In genomic region chr1:238399558-238399957, GRCh38 we compare ENCODE assay signal across 23 cellular contexts.
DNase-seq lines count a peak whose midpoint lies in the region; ATAC-seq and TF ChIP-seq lines count a peak whose summit lies in the region.
"Had no signal": no experiment of that assay in that cellular context is flagged by ENCODE, and none has a peak within 500 bp of the region (broad histone marks: within the 10 kb centered on the region; RNA-seq: fewer than 3 reads in every experiment).

No MANE protein-coding gene starts in this region.

- TF ChIP-seq CTCF in foreskin keratinocyte (conservative IDR thresholded peaks at IDR 0.05), result peak; percentile 30
- TF ChIP-seq CTCF in gastrocnemius medialis (IDR thresholded peaks at IDR 0.05 in 4 of 5, conservative IDR thresholded peaks at IDR 0.05 in 1 of 5), result no peak

- DNase-seq in NCI-H748 (lab: John Stamatoyannopoulos, UW; ENCODE audit: unreplicated experiment), result peak; percentile 3
- DNase-seq in NCI-H748 treated with DMSO at 0.1 percent for 48 hours (lab: John Stamatoyannopoulos, UW), result no peak
- peak; percentile 42 for DNase-seq in SK-MEL-5 (ENCODE audit: low read depth, low spot score)
- no peak for DNase-seq in foreskin keratinocyte
- DNase-seq in NCI-H187 treated with DMSO at 0.1 percent for 48 hours (lab: John Stamatoyannopoulos, UW), result no peak
- DNase-seq in gastrocnemius medialis, result no peak
- no peak for DNase-seq in G401 (ENCODE audit: low spot score)
- DNase-seq: activated CD4-positive, alpha-beta T cell treated with anti-CD3 and anti-CD28 coated beads, Interleukin-2, amount 50 U/mL, for 4 hours; activated naive CD4-positive, alpha-beta T cell treated with anti-CD3 and anti-CD28 coated beads, Interleukin-2, amount 50 U/mL, for 16 hours; activated T-cell treated with anti-CD3 and anti-CD28 coated beads, Interleukin-2, amount 50 U/mL, for 1 hour; colonic mucosa; DMS79 treated with DMSO at 0.1 percent for 48 hours; MM.1S; naive thymus-derived CD8-positive, alpha-beta T cell; NCI-H1930; NCI-H510A treated with DMSO at 0.1 percent for 48 hours; Peyer's patch; spleen; stimulated activated naive B cell treated with anti-CD40 and anti-IgM and Interleukin-4, amounts not matched to agents 10 μg/mL and 1 μg/mL and 100 μg/mL, for 72 hours; tibial artery had no signal

- H3K4me1 ChIP-seq in foreskin keratinocyte (no peaks in the 10 kb centered on the region), gastrocnemius medialis (no peaks in the 10 kb centered on the region)
- H3K4me1 ChIP-seq: A549, colonic mucosa, Peyer's patch, spleen, tibial artery had no signal

- in situ Hi-C loops in SK-MEL-5 (cut with HindIII; ENCODE audit: low pct_unique_long_range_greater_than_20kb, low sequenced_read_pairs) (no loop called here), gastrocnemius medialis (cut with MboI; ENCODE audit: low sequenced_read_pairs in 4 of 4) (no loop called here), G401 (cut with HindIII; ENCODE audit: low sequenced_read_pairs) (no loop called here)

- intact Hi-C loops in gastrocnemius medialis (cut with DNase I; ENCODE audit: low total_unique reads), result no loop called here

- H3K27me3 ChIP-seq in foreskin keratinocyte (no peaks in the 10 kb centered on the region), gastrocnemius medialis (no peaks in the 10 kb centered on the region)
- H3K27me3 ChIP-seq: colonic mucosa, Peyer's patch, spleen, tibial artery had no signal

- no peak overlapping the region for H3K4me3 ChIP-seq in gastrocnemius medialis
- H3K4me3 ChIP-seq: A549, colonic mucosa, Peyer's patch, spleen, tibial artery had no signal

- TF ChIP-seq POLR2A in gastrocnemius medialis (IDR thresholded peaks at IDR 0.05), result no peak

- H3K9me3 ChIP-seq in gastrocnemius medialis, result no peaks in the 10 kb centered on the region
- H3K9me3 ChIP-seq: A549, colonic mucosa, Peyer's patch, spleen, tibial artery had no signal

- no peaks in the 10 kb centered on the region for H3K36me3 ChIP-seq in gastrocnemius medialis
- H3K36me3 ChIP-seq: colonic mucosa, Peyer's patch, spleen, tibial artery had no signal

- H3K27ac ChIP-seq in foreskin keratinocyte (no peak overlapping the region), gastrocnemius medialis (no peak overlapping the region)
- H3K27ac ChIP-seq: A549, colonic mucosa, epithelial cell of prostate, Peyer's patch, spleen, tibial artery had no signal

- ATAC-seq in foreskin keratinocyte (no peak), GM19395 (IDR thresholded peaks at IDR 0.05; ENCODE audit: unreplicated experiment) (no peak), gastrocnemius medialis (no peak)
- ATAC-seq: naive thymus-derived CD8-positive, alpha-beta T cell had no signal

Comparison
In these comparisons a context has a peak if more than half of its experiments do, and no peak if none do; other contexts are left out.
1. DNase-seq: peak in NCI-H748 (single experiment) and SK-MEL-5 (single experiment); none in NCI-H748 treated with DMSO at 0.1 percent for 48 hours (single experiment), foreskin keratinocyte (0 of 2), NCI-H187 treated with DMSO at 0.1 percent for 48 hours (single experiment), gastrocnemius medialis (0 of 2) and G401 (single experiment).